Comparison of ENCODE assay signal across 8 cellular contexts in the genomic region with DNA sequence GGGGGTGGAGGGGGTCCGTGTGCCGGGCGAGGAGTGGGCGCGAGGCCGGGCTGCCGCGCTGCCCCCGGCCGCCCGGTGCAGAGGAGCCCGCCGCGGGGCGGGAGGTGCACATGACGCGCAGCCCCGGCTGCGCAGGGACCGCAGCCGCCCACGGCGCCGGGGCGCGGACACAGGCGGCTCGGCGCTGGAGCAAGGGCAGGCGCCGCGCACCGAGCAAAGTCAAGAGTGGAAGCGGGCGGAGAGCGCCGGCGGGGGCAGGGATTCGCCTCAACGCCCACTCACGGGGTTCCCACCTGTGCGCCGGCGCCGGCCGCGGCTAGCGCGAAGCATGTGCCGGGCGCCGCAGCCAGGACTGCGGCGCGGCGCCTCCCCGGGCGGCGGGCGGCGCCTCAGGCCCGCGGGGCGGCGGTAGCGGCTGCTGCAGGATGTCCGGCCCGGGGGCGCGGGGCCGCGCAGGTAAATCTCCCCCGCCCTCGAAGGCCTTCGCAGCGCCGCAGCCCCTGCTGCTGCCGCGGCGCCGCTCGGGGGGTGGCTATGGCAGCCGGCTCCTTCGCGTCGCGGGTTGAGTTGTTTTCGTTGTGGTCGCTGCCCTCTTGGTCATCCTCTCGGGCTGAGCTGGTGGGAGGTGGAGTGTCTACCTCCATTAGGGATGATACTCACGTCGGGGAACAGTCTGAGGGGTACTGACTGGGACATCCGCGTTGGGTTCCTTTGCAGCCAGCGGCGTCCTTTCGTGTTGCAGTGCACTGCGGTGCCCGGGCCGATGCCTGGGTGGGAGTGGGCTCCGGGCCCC.
DNase-seq lines count a peak whose midpoint lies in the region; ATAC-seq and TF ChIP-seq lines count a peak whose summit lies in the region.

No MANE protein-coding gene starts in this region.

- H3K27ac Mint-ChIP-seq in neural progenitor cell = no peak overlapping the region

- H2AFZ ChIP-seq in neural progenitor cell (replicated peaks) = peak overlapping the region; percentile 96

- peaks cover 62% of the 10 kb centered on the region for H3K27me3 ChIP-seq in foreskin keratinocyte
- peaks cover 22% of the 10 kb centered on the region for H3K27me3 ChIP-seq in neural progenitor cell

- H3K4me1 ChIP-seq in foreskin keratinocyte (no peaks in the 10 kb centered on the region), neural progenitor cell (peaks cover 16% of the 10 kb centered on the region)

- no peaks in the 10 kb centered on the region for H3K36me3 ChIP-seq in neural progenitor cell

- H3K4me1 Mint-ChIP-seq in neural progenitor cell = peaks cover 5% of the 10 kb centered on the region

- H3K4me3 Mint-ChIP-seq in neural progenitor cell = peak overlapping the region; percentile 87

- ATAC-seq in GM18868 (IDR thresholded peaks at IDR 0.05; ENCODE audit: unreplicated experiment) (peak; percentile 74), HG03135 (IDR thresholded peaks at IDR 0.05; ENCODE audit: unreplicated experiment) (peak; percentile 64), foreskin keratinocyte (peak; percentile 80)

- H3K79me2 ChIP-seq in neural progenitor cell (ENCODE audit: low read depth) = no peaks in the 10 kb centered on the region

- no peaks in the 10 kb centered on the region for H3K9me3 Mint-ChIP-seq in neural progenitor cell

- H3K4me2 ChIP-seq in neural progenitor cell = peak overlapping the region; percentile 83

- no peaks in the 10 kb centered on the region for H3F3A ChIP-seq in neural progenitor cell (ENCODE audit: low read depth)

- no peaks in the 10 kb centered on the region for H3K36me3 Mint-ChIP-seq in neural progenitor cell

- H3K4me3 ChIP-seq in neural progenitor cell = peak overlapping the region; percentile 69

- DNase-seq in AG20443 (ENCODE audit: low spot score) (peak; percentile 56), SK-N-DZ (ENCODE audit: low spot score) (peak; percentile 11), foreskin keratinocyte (peak in 1 of 2 donors; percentile 1), neural progenitor cell (ENCODE audit: low spot score) (peak; percentile 76), OCI-M2 (lab: John Stamatoyannopoulos, UW; ENCODE audit: unreplicated experiment) (no peak), ureter (ENCODE audit: low spot score) (no peak)

- no peaks in the 10 kb centered on the region for H3K9me3 ChIP-seq in neural progenitor cell (ENCODE audit: low read depth)

- no peak overlapping the region for H3K27ac ChIP-seq in foreskin keratinocyte
- H3K27ac ChIP-seq in neural progenitor cell = no peak overlapping the region

- peaks cover 12% of the 10 kb centered on the region for H3K27me3 Mint-ChIP-seq in neural progenitor cell (ENCODE audit: insufficient read depth, low read depth)

- no peak overlapping the region for H3K9ac ChIP-seq in neural progenitor cell

- no peaks in the 10 kb centered on the region for H4K20me1 ChIP-seq in neural progenitor cell (ENCODE audit: low read depth)

- TF ChIP-seq CTCF in foreskin keratinocyte (conservative IDR thresholded peaks at IDR 0.05) (no peak), neural progenitor cell (IDR thresholded peaks at IDR 0.05) (no peak)

Comparison
In these comparisons a context has a peak if more than half of its experiments do, and no peak if none do; other contexts are left out.
1. DNase-seq: peak in AG20443 (single experiment), SK-N-DZ (single experiment) and neural progenitor cell (single experiment); none in OCI-M2 (single experiment) and ureter (single experiment).
2. Peak in every context shown above with its lines, with median percentiles within 50 percentile points of each other: ATAC-seq.